Comparison of ENCODE assay signal across 13 cellular contexts in the genomic region with DNA sequence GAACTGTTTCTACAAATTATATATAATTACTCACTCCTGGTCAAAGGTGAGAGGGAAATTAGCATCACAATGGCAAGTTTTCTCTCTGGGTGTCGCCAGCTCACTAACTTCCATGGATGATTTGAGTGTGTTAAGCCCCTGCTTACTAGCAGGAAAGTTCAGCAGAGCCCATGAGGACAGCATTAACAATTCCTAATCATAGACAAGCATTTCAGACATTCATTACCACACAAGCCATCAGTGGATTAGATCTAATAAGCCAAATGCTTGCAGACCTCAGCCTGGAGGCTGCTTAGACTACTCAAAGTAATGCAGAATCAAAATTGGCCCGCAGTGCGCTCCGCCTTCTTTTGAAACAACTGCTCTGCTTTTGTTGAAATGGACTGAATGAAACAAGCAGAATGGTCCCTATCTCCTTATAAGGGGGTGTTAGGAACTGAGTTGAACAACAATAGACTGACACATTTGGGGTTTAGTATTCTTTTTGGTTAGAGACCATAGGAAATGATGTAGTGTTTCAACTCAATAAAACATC. TPM values are rescaled to one million over a fixed set of nuclear protein-coding genes. Genes with fewer than 3 reads are reported as not detected.
DNase-seq lines count a peak whose midpoint lies in the region; ATAC-seq and TF ChIP-seq lines count a peak whose summit lies in the region.
"Had no signal": no experiment of that assay in that cellular context is flagged by ENCODE, and none has a peak within 500 bp of the region (broad histone marks: within the 10 kb centered on the region; RNA-seq: fewer than 3 reads in every experiment).

No MANE protein-coding gene starts in this region.

- in situ Hi-C loops in G401 (cut with HindIII; ENCODE audit: low sequenced_read_pairs) = no loop called here

- no peak for TF ChIP-seq CTCF in retinal pigment epithelial cell (conservative IDR thresholded peaks at IDR 0.05; ENCODE audit: low read depth, low read length)

- H3K4me3 ChIP-seq in retinal pigment epithelial cell (ENCODE audit: low read length) = no peak overlapping the region
- H3K4me3 ChIP-seq: prostate gland had no signal

- DNase-seq in G401 (ENCODE audit: low spot score) (peak; percentile 60), astrocyte of the hippocampus (ENCODE audit: low read depth, low spot score) (peak; percentile 82), left cardiac atrium (peak; percentile 40), retinal pigment epithelial cell (ENCODE audit: low read depth) (peak; percentile 94), activated gamma-delta T cell treated with Interleukin-2 at 50 U/mL for 16 hours (no peak)
- DNase-seq: CD4-positive, alpha-beta memory T cell; islet precursor cell; NCI-H187 treated with DMSO at 0.1 percent for 48 hours had no signal

- ATAC-seq in left cardiac atrium (peak; percentile 78 to 82), HG02759 (IDR thresholded peaks at IDR 0.05; ENCODE audit: unreplicated experiment) (no peak), GM18502 (IDR thresholded peaks at IDR 0.05; ENCODE audit: poor library complexity, unreplicated experiment) (no peak)
- no peak for ATAC-seq in activated CD4-positive, CD25-positive, alpha-beta regulatory T cell treated with anti-CD3 and anti-CD28 coated beads, Interleukin-2, amount 50 U/mL, for 24 hours
- ATAC-seq: Panc1 had no signal

- intact Hi-C loops in left cardiac atrium (cut with DNase I) = no loop called here

RNA-seq across cellular contexts. Expression of a gene that starts 54.4 kb away (rescaled TPM):
- total RNA-seq in G401 (2014; rRNA removed; shearing (Covaris generic)) = 16.5 and 20.4 TPM in 2 replicates
- 1 to 10 TPM; 7.0 to 8.3 TPM for total RNA-seq in left cardiac atrium

Comparison
In these comparisons a context has a peak if more than half of its experiments do, and no peak if none do; other contexts are left out.
1. ATAC-seq: peak in left cardiac atrium (2 of 2); none in activated CD4-positive, CD25-positive, alpha-beta regulatory T cell treated with anti-CD3 and anti-CD28 coated beads, Interleukin-2, amount 50 U/mL, for 24 hours (0 of 2), HG02759 (single experiment) and GM18502 (single experiment).